In the genomic region with DNA sequence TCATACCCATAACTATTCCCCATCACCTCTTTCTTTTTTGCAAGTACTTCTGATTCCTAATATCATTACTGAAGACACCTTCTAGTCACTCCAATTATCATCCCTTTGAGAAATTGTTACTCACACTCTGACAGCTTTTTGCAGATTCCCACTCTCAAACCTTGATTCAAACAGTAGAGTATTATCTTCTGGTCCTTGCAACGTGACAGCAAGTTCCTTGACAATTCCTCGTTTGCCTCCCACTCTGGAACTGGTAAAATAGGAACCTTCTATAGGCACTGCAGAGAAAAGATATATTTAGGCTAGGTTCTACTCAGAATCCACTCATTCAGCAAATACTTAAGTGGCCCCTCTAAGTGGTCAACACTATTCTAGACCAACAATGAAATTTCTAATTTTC, we compare ENCODE assay signal across 19 cellular contexts. TPM values are rescaled to one million over a fixed set of nuclear protein-coding genes. Genes with fewer than 3 reads are reported as not detected.
A peak's percentile ranks its signal among the peaks of the same experiment; 100 is the strongest.
DNase-seq lines count a peak whose midpoint lies in the region; ATAC-seq and TF ChIP-seq lines count a peak whose summit lies in the region.
"Had no signal": no experiment of that assay in that cellular context is flagged by ENCODE, and none has a peak within 500 bp of the region (broad histone marks: within the 10 kb centered on the region; RNA-seq: fewer than 3 reads in every experiment).

No MANE protein-coding gene starts in this region.

- no peaks in the 10 kb centered on the region for H4K20me1 ChIP-seq in HCT116 (ENCODE audit: insufficient read depth)
- H4K20me1 ChIP-seq: BLaER1 treated with 17β-estradiol and CSF1 and Interleukin-3, amounts not matched to agents 10 nM and 100 nM had no signal

- H3K27ac ChIP-seq in HCT116 (ENCODE audit: low read depth, low read length) (no peak overlapping the region), endodermal cell (ENCODE audit: low read depth, low read length) (no peak overlapping the region)
- H3K27ac ChIP-seq: 22Rv1; A549; BLaER1 treated with 17β-estradiol and CSF1 and Interleukin-3, amounts not matched to agents 10 nM and 100 nM; C4-2B had no signal

- H3K9ac ChIP-seq in HCT116 (ENCODE audit: low read length) (no peak overlapping the region), NT2/D1 (ENCODE audit: insufficient read length, low read depth) (peak overlapping the region; percentile 8), endodermal cell (ENCODE audit: extremely low read depth, low read length, poor library complexity, severe bottlenecking) (no peak overlapping the region)
- H3K9ac ChIP-seq: BLaER1 treated with 17β-estradiol and CSF1 and Interleukin-3, amounts not matched to agents 10 nM and 100 nM had no signal

- WGBS in endodermal cell (ENCODE audit: insufficient coverage in 1 of 2, insufficient read length in 1 of 2), 2 experiments, result 86 to 89% methylated on average over 2 of the region's 2 CpGs

- no peaks in the 10 kb centered on the region for H3K27me3 ChIP-seq in HCT116 (ENCODE audit: insufficient read depth, low read length)
- H3K27me3 ChIP-seq in NT2/D1 (ENCODE audit: insufficient read depth, insufficient read length), result no peaks in the 10 kb centered on the region
- no peaks in the 10 kb centered on the region for H3K27me3 ChIP-seq in endodermal cell (ENCODE audit: control insufficient read depth, insufficient read depth, low read length, poor library complexity, severe bottlenecking)
- H3K27me3 ChIP-seq: BLaER1 treated with 17β-estradiol and CSF1 and Interleukin-3, amounts not matched to agents 10 nM and 100 nM had no signal

- POLR2A ChIA-PET in HCT116 (lab: Charles Lee), result interaction anchor here (0.6 kb wide), 1 partner anchor 13 kb away, joined by 3 read pairs; no protein-coding TSS in a partner anchor

- H3K4me2 ChIP-seq in HCT116 (ENCODE audit: low read length), result no peak overlapping the region
- H3K4me2 ChIP-seq: A549; BLaER1 treated with 17β-estradiol and CSF1 and Interleukin-3, amounts not matched to agents 10 nM and 100 nM had no signal

- H3K27me3 Mint-ChIP-seq in endodermal cell (ENCODE audit: insufficient read depth), result no peaks in the 10 kb centered on the region
- H3K27me3 Mint-ChIP-seq in T-helper 2 cell treated with Interferon-gamma antibody and Interleukin-4, amounts not matched to agents 5 μg/mL and 100 μg/mL, for 36 hours (ENCODE audit: low read depth), result no peaks in the 10 kb centered on the region
- no peaks in the 10 kb centered on the region for H3K27me3 Mint-ChIP-seq in activated T-cell treated with anti-CD3 and anti-CD28 coated beads, Interleukin-2, amount 50 U/mL, for 72 hours (ENCODE audit: low read depth)
- H3K27me3 Mint-ChIP-seq: B cell; CD4-positive, alpha-beta T cell had no signal

- no peak overlapping the region for H3K27ac Mint-ChIP-seq in endodermal cell
- no peak overlapping the region for H3K27ac Mint-ChIP-seq in T-helper 2 cell treated with Interferon-gamma antibody and Interleukin-4, amounts not matched to agents 5 μg/mL and 100 μg/mL, for 36 hours
- no peak overlapping the region for H3K27ac Mint-ChIP-seq in activated T-cell treated with anti-CD3 and anti-CD28 coated beads, Interleukin-2, amount 50 U/mL, for 72 hours
- H3K27ac Mint-ChIP-seq: B cell; CD4-positive, alpha-beta T cell; CD8-positive, alpha-beta T cell had no signal

- H3K9me2 ChIP-seq in HCT116 (ENCODE audit: insufficient read depth), result 0 out of 2 replicates have a peak, but pooled peaks cover 4% of the 10 kb centered on the region

- no peak for TF ChIP-seq RAD21 in HCT116 (IDR thresholded peaks at IDR 0.05; ENCODE audit: low read depth)

- no peaks in the 10 kb centered on the region for H3K4me1 ChIP-seq in HCT116 (ENCODE audit: control insufficient read depth in 1 of 2, insufficient read depth in 2 of 2, low read length in 2 of 2)
- H3K4me1 ChIP-seq in NT2/D1 (ENCODE audit: insufficient read depth, insufficient read length), result no peaks in the 10 kb centered on the region
- no peaks in the 10 kb centered on the region for H3K4me1 ChIP-seq in endodermal cell (ENCODE audit: control insufficient read depth, insufficient read depth, low read length)
- H3K4me1 ChIP-seq: A549 had no signal

- H2AFZ ChIP-seq in HCT116 (ENCODE audit: low read depth, low read length, poor library complexity, severe bottlenecking), result peak overlapping the region; percentile 52

- no peak for ATAC-seq in HCT116
- no peak for ATAC-seq in activated T-cell treated with anti-CD3 and anti-CD28 coated beads, Interleukin-2, amount 50 U/mL, for 72 hours (replicated peaks in 1 of 2)
- ATAC-seq: A549; CD8-positive, alpha-beta T cell had no signal

- intact Hi-C loops in HCT116 (cut with micrococcal nuclease), result no loop called here

- H3K36me3 Mint-ChIP-seq in endodermal cell (ENCODE audit: low read depth), result no peaks in the 10 kb centered on the region
- H3K36me3 Mint-ChIP-seq in T-helper 2 cell treated with Interferon-gamma antibody and Interleukin-4, amounts not matched to agents 5 μg/mL and 100 μg/mL, for 36 hours (ENCODE audit: low read depth), result no peaks in the 10 kb centered on the region
- H3K36me3 Mint-ChIP-seq in activated T-cell treated with anti-CD3 and anti-CD28 coated beads, Interleukin-2, amount 50 U/mL, for 72 hours (ENCODE audit: insufficient read depth in 2 of 2), result no peaks in the 10 kb centered on the region
- H3K36me3 Mint-ChIP-seq: CD8-positive, alpha-beta T cell had no signal

- H3K4me3 ChIP-seq in HCT116 (replicated peaks in 1 of 2; ENCODE audit: low read depth in 1 of 2, low read length in 2 of 2), result no peak overlapping the region
- no peak overlapping the region for H3K4me3 ChIP-seq in NT2/D1 (ENCODE audit: insufficient read length, low read depth)
- H3K4me3 ChIP-seq in endodermal cell (ENCODE audit: low read length), result no peak overlapping the region
- H3K4me3 ChIP-seq: A549; BLaER1 treated with 17β-estradiol and CSF1 and Interleukin-3, amounts not matched to agents 10 nM and 100 nM had no signal

- no peak for TF ChIP-seq POLR2A in HCT116 (IDR thresholded peaks at IDR 0.05; ENCODE audit: borderline replicate concordance, extremely low read depth, insufficient read depth, insufficient read length)

- no peak overlapping the region for H3K4me3 Mint-ChIP-seq in endodermal cell
- H3K4me3 Mint-ChIP-seq in T-helper 2 cell treated with Interferon-gamma antibody and Interleukin-4, amounts not matched to agents 5 μg/mL and 100 μg/mL, for 36 hours, result no peak overlapping the region
- no peak overlapping the region for H3K4me3 Mint-ChIP-seq in activated T-cell treated with anti-CD3 and anti-CD28 coated beads, Interleukin-2, amount 50 U/mL, for 72 hours
- H3K4me3 Mint-ChIP-seq: B cell; CD4-positive, alpha-beta T cell; CD8-positive, alpha-beta T cell had no signal

- no peak for TF ChIP-seq CTCF in HCT116 (IDR thresholded peaks at IDR 0.05 in 2 of 3, conservative IDR thresholded peaks at IDR 0.05 in 1 of 3; ENCODE audit: borderline replicate concordance in 1 of 3, insufficient read depth in 1 of 3, low read depth in 2 of 3, low read length in 2 of 3)
- TF ChIP-seq CTCF in endodermal cell (conservative IDR thresholded peaks at IDR 0.05), result no peak

- DNase-seq in HCT116 (ENCODE audit: low read depth, low spot score), result no peak
- no peak for DNase-seq in NT2/D1 (ENCODE audit: low read depth, low spot score)
- peak; percentile 2 for DNase-seq in endodermal cell
- peak; percentile 79 for DNase-seq in putamen (ENCODE audit: low spot score)
- no peak for DNase-seq in stimulated activated CD4-positive, alpha-beta T cell treated with anti-CD3 and anti-CD28 coated beads, Interleukin-4, amount 100 ng/mL, for 4 hours
- no peak for DNase-seq in T-helper 2 cell treated with Interferon-gamma antibody and Interleukin-4, amounts not matched to agents 5 μg/mL and 100 μg/mL, for 36 hours (ENCODE audit: low spot score)
- DNase-seq in activated T-cell treated with anti-CD3 and anti-CD28 coated beads, Interleukin-2, amount 50 U/mL, for 72 hours, result no peak
- DNase-seq: AML-193; Caco-2; Calu3; CD4-positive, alpha-beta T cell; CD8-positive, alpha-beta T cell; DMS79 treated with DMSO at 0.1 percent for 48 hours; GF-D8 had no signal

- no peaks in the 10 kb centered on the region for H3K9me3 Mint-ChIP-seq in endodermal cell
- H3K9me3 Mint-ChIP-seq in T-helper 2 cell treated with Interferon-gamma antibody and Interleukin-4, amounts not matched to agents 5 μg/mL and 100 μg/mL, for 36 hours, result no peaks in the 10 kb centered on the region
- no peaks in the 10 kb centered on the region for H3K9me3 Mint-ChIP-seq in activated T-cell treated with anti-CD3 and anti-CD28 coated beads, Interleukin-2, amount 50 U/mL, for 72 hours
- H3K9me3 Mint-ChIP-seq: CD4-positive, alpha-beta T cell; CD8-positive, alpha-beta T cell had no signal

- RAD21 ChIA-PET in HCT116 (lab: Charles Lee; ENCODE audit: low non-redundant PET in 1 of 2, low total read pairs in 2 of 2, uncharacterized antibody in 2 of 2, unreplicated experiment in 2 of 2), result no interaction called here

- no peaks in the 10 kb centered on the region for H3K9me3 ChIP-seq in HCT116 (ENCODE audit: control insufficient read depth in 1 of 2, insufficient read depth in 1 of 2, low read depth in 1 of 2, low read length in 2 of 2)
- H3K9me3 ChIP-seq in NT2/D1 (ENCODE audit: insufficient read depth, low read length), result no peaks in the 10 kb centered on the region
- H3K9me3 ChIP-seq in endodermal cell (ENCODE audit: control insufficient read depth, low read length), result no peaks in the 10 kb centered on the region
- H3K9me3 ChIP-seq: A549; BLaER1 treated with 17β-estradiol and CSF1 and Interleukin-3, amounts not matched to agents 10 nM and 100 nM; Caco-2 had no signal

- H3K79me2 ChIP-seq in HCT116 (ENCODE audit: insufficient read depth, low read length), result no peaks in the 10 kb centered on the region

- CTCF ChIA-PET in HCT116 (lab: Charles Lee), result no interaction called here

- BruUV-seq in HCT116 (replicated peaks; lab: Mats Ljungman, UMichigan), result no TSS peak

- no peaks in the 10 kb centered on the region for H3K4me1 Mint-ChIP-seq in endodermal cell
- peaks cover 5% of the 10 kb centered on the region for H3K4me1 Mint-ChIP-seq in T-helper 2 cell treated with Interferon-gamma antibody and Interleukin-4, amounts not matched to agents 5 μg/mL and 100 μg/mL, for 36 hours (ENCODE audit: low read depth)
- no peaks in the 10 kb centered on the region for H3K4me1 Mint-ChIP-seq in activated T-cell treated with anti-CD3 and anti-CD28 coated beads, Interleukin-2, amount 50 U/mL, for 72 hours (ENCODE audit: low read depth)
- H3K4me1 Mint-ChIP-seq: B cell had no signal

- H3K36me3 ChIP-seq in HCT116 (ENCODE audit: control insufficient read depth in 1 of 2, insufficient read depth in 2 of 2, low read length in 2 of 2) (no peaks in the 10 kb centered on the region), NT2/D1 (ENCODE audit: insufficient read depth, insufficient read length, low read length) (no peaks in the 10 kb centered on the region), endodermal cell (ENCODE audit: control insufficient read depth, insufficient read depth, low read length) (no peaks in the 10 kb centered on the region)
- H3K36me3 ChIP-seq: BLaER1 treated with 17β-estradiol and CSF1 and Interleukin-3, amounts not matched to agents 10 nM and 100 nM had no signal

RNA-seq across cellular contexts. Expression of gene AGBL2, which starts 23.2 kb away (rescaled TPM):
- total RNA-seq in HCT116 (2021; ENCODE audit: unreplicated experiment) (not detected), endodermal cell (1 to 10 TPM; 5.0 to 8.7 TPM)
- not detected in 2 replicates for polyA plus RNA-seq in HCT116 (2012)
- 0.75 TPM for polyA plus RNA-seq in endodermal cell (2013, experiment 1 of 2)
- 0.29 TPM for polyA plus RNA-seq in endodermal cell (2013, experiment 2 of 2)
- total RNA-seq in activated T-cell treated with anti-CD3 and anti-CD28 coated beads, Interleukin-2, amount 50 U/mL, for 72 hours, result 1 to 10 TPM; 7.6 to 8.3 TPM

RNA-seq across cellular contexts. Expression of gene MTCH2, which starts 49.6 kb away (rescaled TPM):
- total RNA-seq in HCT116 (2021; ENCODE audit: unreplicated experiment), result 138 TPM
- 136 and 164 TPM in 2 replicates for polyA plus RNA-seq in HCT116 (2012)
- total RNA-seq in endodermal cell, result 100 to 1,000 TPM; 123 to 147 TPM
- polyA plus RNA-seq in endodermal cell (2013, experiment 1 of 2), result 102 TPM
- 85.3 TPM for polyA plus RNA-seq in endodermal cell (2013, experiment 2 of 2)
- 10 to 100 TPM; 47.9 to 56.2 TPM for total RNA-seq in activated T-cell treated with anti-CD3 and anti-CD28 coated beads, Interleukin-2, amount 50 U/mL, for 72 hours

Comparison
In these comparisons a context has a peak if more than half of its experiments do, and no peak if none do; other contexts are left out.
1. DNase-seq: peak in endodermal cell (single experiment) and putamen (single experiment); none in HCT116 (single experiment), NT2/D1 (single experiment), stimulated activated CD4-positive, alpha-beta T cell treated with anti-CD3 and anti-CD28 coated beads, Interleukin-4, amount 100 ng/mL, for 4 hours (0 of 2), T-helper 2 cell treated with Interferon-gamma antibody and Interleukin-4, amounts not matched to agents 5 μg/mL and 100 μg/mL, for 36 hours (single experiment) and activated T-cell treated with anti-CD3 and anti-CD28 coated beads, Interleukin-2, amount 50 U/mL, for 72 hours (0 of 2).